8 cellular contexts compared by ENCODE assay signal in genomic region chr1:58904299-58905125, GRCh38.
DNase-seq lines count a peak whose midpoint lies in the region; ATAC-seq, FAIRE-seq and TF ChIP-seq lines count a peak whose summit lies in the region.

No MANE protein-coding gene starts in this region.

- no peak for ATAC-seq in HG03520 (IDR thresholded peaks at IDR 0.05; ENCODE audit: unreplicated experiment)

- no peaks in the 10 kb centered on the region for H3K79me2 ChIP-seq in OCI-LY1 (ENCODE audit: insufficient read depth, low read length)
- no peaks in the 10 kb centered on the region for H3K79me2 ChIP-seq in H1 (ENCODE audit: control insufficient read depth in 1 of 2, insufficient read depth in 2 of 2, low read length in 2 of 2)

- H4K8ac ChIP-seq in H1 (ENCODE audit: extremely low read depth, insufficient read depth, low read length): peak overlapping the region; percentile 92

- no peaks in the 10 kb centered on the region for H3F3A ChIP-seq in OCI-LY1 (ENCODE audit: insufficient read depth, low read length)

- 0 out of 2 replicates have a peak overlapping the region, but pooled peaks have one; percentile 62 for H2BK5ac ChIP-seq in H1 (ENCODE audit: low read depth, low read length)

- H3K18ac ChIP-seq in H1 (ENCODE audit: extremely low read depth, low read length): no peak overlapping the region; the same call in 1 of the 2 replicates

- no peaks in the 10 kb centered on the region for H3K36me3 ChIP-seq in BLaER1 treated with 17β-estradiol and CSF1 and Interleukin-3, amounts not matched to agents 10 nM and 100 nM
- no peaks in the 10 kb centered on the region for H3K36me3 ChIP-seq in OCI-LY1 (ENCODE audit: insufficient read depth, low read length)
- no peaks in the 10 kb centered on the region for H3K36me3 ChIP-seq in H1 (ENCODE audit: control insufficient read depth in 2 of 4, insufficient read depth in 4 of 4, low read length in 3 of 4)
- no peaks in the 10 kb centered on the region for H3K36me3 ChIP-seq in neuron (ENCODE audit: insufficient read depth, low read length)

- H3K79me1 ChIP-seq in H1 (ENCODE audit: low read depth, low read length): no peaks in the 10 kb centered on the region

- no peak for TF ChIP-seq EP300 in H1 (IDR thresholded peaks at IDR 0.05; ENCODE audit: borderline replicate concordance in 1 of 2, low read depth in 2 of 2, low read length in 2 of 2)

- no peak overlapping the region for H3K4ac ChIP-seq in H1 (replicated peaks; ENCODE audit: insufficient read length, low read depth, low read length)

- CTCF ChIA-PET in H1 (lab: Charles Lee; ENCODE audit: partially characterized antibody): no interaction called here

- H3K27ac ChIP-seq in BLaER1 treated with 17β-estradiol and CSF1 and Interleukin-3, amounts not matched to agents 10 nM and 100 nM: peak overlapping the region; percentile 78 to 94 (median 89)
- no peak overlapping the region for H3K27ac ChIP-seq in OCI-LY1 (ENCODE audit: low read depth, low read length, poor library complexity, severe bottlenecking)
- no peak overlapping the region for H3K27ac ChIP-seq in H1 (ENCODE audit: low read depth, low read length)

- FAIRE-seq in H1 (lab: Jason Lieb, UNC) (no peak), GM12892 (lab: Jason Lieb, UNC) (no peak)

- no peaks in the 10 kb centered on the region for H4K20me1 ChIP-seq in BLaER1 treated with 17β-estradiol and CSF1 and Interleukin-3, amounts not matched to agents 10 nM and 100 nM
- H4K20me1 ChIP-seq in OCI-LY1 (ENCODE audit: insufficient read depth, low read length) (no peaks in the 10 kb centered on the region), H1 (replicated peaks in 1 of 2; ENCODE audit: control insufficient read depth in 1 of 2, insufficient read depth in 2 of 2, low read length in 2 of 2) (no peaks in the 10 kb centered on the region)

- H3K14ac ChIP-seq in H1 (ENCODE audit: insufficient read length): no peak overlapping the region

- no peaks in the 10 kb centered on the region; a peak in 1 of 22 replicates for H3K27me3 ChIP-seq in BLaER1 treated with 17β-estradiol and CSF1 and Interleukin-3, amounts not matched to agents 10 nM and 100 nM
- H3K27me3 ChIP-seq in OCI-LY1 (ENCODE audit: insufficient read depth, low read length) (no peaks in the 10 kb centered on the region; the same call in 1 of the 2 replicates), H1 (replicated peaks in 1 of 4; ENCODE audit: control insufficient read depth in 3 of 4, extremely low read depth in 1 of 4, insufficient read depth in 3 of 4, low read length in 3 of 4) (peaks cover 0 to 4% (median 0%) of the 10 kb centered on the region in 4 experiments; a peak in 3 of 7 replicates), neuron (ENCODE audit: insufficient read depth, low read length) (peaks cover 5% of the 10 kb centered on the region)

- H2BK20ac ChIP-seq in H1 (ENCODE audit: low read length): no peak overlapping the region

- H4K91ac ChIP-seq in H1 (replicated peaks; ENCODE audit: insufficient read length, low read length): peak overlapping the region; percentile 15

- no peak overlapping the region for H2AK5ac ChIP-seq in H1 (ENCODE audit: low read depth, low read length)

- 0 out of 2 replicates have a peak overlapping the region, but pooled peaks have one; percentile 40 for H2BK12ac ChIP-seq in H1 (ENCODE audit: low read depth, low read length)

- no peak overlapping the region for H3K56ac ChIP-seq in H1 (replicated peaks; ENCODE audit: insufficient read length, low read depth, low read length)

- TF ChIP-seq RAD21 in H1 (IDR thresholded peaks at IDR 0.05 in 1 of 2, conservative IDR thresholded peaks at IDR 0.05 in 1 of 2; ENCODE audit: low read depth in 2 of 2, low read length in 2 of 2): no peak

- in situ Hi-C loops in ACHN (cut with HindIII; ENCODE audit: low pct_ligation_motif_present, low pct_unique_long_range_greater_than_20kb, low sequenced_read_pairs): no loop called here

- WGBS in H1 (ENCODE audit: extremely low coverage in 1 of 2, insufficient coverage in 1 of 2, insufficient read length in 1 of 2, insufficient replicate concordance in 2 of 2, low coverage in 1 of 2, low lambda C conversion rate in 2 of 2, missing lambda C conversion rate in 1 of 2), 2 experiments: 74 to 100% methylated on average over 2 to 8 of the region's 8 CpGs

- H4K5ac ChIP-seq in H1 (ENCODE audit: insufficient read length, low read depth, low read length): no peak overlapping the region

- no peak overlapping the region for H2BK15ac ChIP-seq in H1 (ENCODE audit: low read length)

- no peaks in the 10 kb centered on the region for H3K9me3 ChIP-seq in BLaER1 treated with 17β-estradiol and CSF1 and Interleukin-3, amounts not matched to agents 10 nM and 100 nM (replicated peaks in 1 of 11)
- H3K9me3 ChIP-seq in OCI-LY1 (ENCODE audit: low read length): no peaks in the 10 kb centered on the region
- no peaks in the 10 kb centered on the region for H3K9me3 ChIP-seq in H1 (ENCODE audit: insufficient read depth in 2 of 2, low read depth in 1 of 2, low read length in 1 of 2)
- H3K9me3 ChIP-seq in neuron (ENCODE audit: low read length): peaks cover 3% of the 10 kb centered on the region

- H2AFZ ChIP-seq in OCI-LY1 (ENCODE audit: low read length) (no peak overlapping the region), H1 (ENCODE audit: low read length) (peak overlapping the region; percentile 90), neuron (ENCODE audit: low read depth, low read length) (no peak overlapping the region)

- no peaks in the 10 kb centered on the region for H3K9me2 ChIP-seq in OCI-LY1 (ENCODE audit: low read depth, low read length)

- peak overlapping the region; percentile 70 to 93 (median 87) for H3K4me2 ChIP-seq in BLaER1 treated with 17β-estradiol and CSF1 and Interleukin-3, amounts not matched to agents 10 nM and 100 nM
- H3K4me2 ChIP-seq in OCI-LY1 (ENCODE audit: low read length) (peak overlapping the region; percentile 53; the same call in 1 of the 2 replicates), H1 (ENCODE audit: insufficient read depth in 1 of 2, low read depth in 2 of 2, low read length in 2 of 2) (peak overlapping the region; percentile 73 to 74)

- POLR2A ChIA-PET in H1 (lab: Charles Lee; ENCODE audit: partially characterized antibody): no interaction called here

- TF ChIP-seq CTCF in OCI-LY1 (IDR thresholded peaks at IDR 0.05; ENCODE audit: low read length) (no peak), H1 (IDR thresholded peaks at IDR 0.05; ENCODE audit: control extremely low read depth in 1 of 3, insufficient read depth in 1 of 3, low read depth in 1 of 3, low read length in 3 of 3) (no peak)

- peaks cover 2% of the 10 kb centered on the region; the same call in 1 of the 2 replicates for H3K23me2 ChIP-seq in H1 (ENCODE audit: low read depth, low read length)

- H3K9ac ChIP-seq in BLaER1 treated with 17β-estradiol and CSF1 and Interleukin-3, amounts not matched to agents 10 nM and 100 nM: peak overlapping the region; percentile 78 to 93 (median 88)
- H3K9ac ChIP-seq in OCI-LY1 (ENCODE audit: low read length): no peak overlapping the region
- peak overlapping the region in 3 of 4 experiments; percentile 54 to 76 (median 65); a peak in 4 of 7 replicates for H3K9ac ChIP-seq in H1 (replicated peaks in 1 of 4; ENCODE audit: extremely low read depth in 1 of 4, low read depth in 3 of 4, low read length in 3 of 4)

- H3K4me3 ChIP-seq in BLaER1 treated with 17β-estradiol and CSF1 and Interleukin-3, amounts not matched to agents 10 nM and 100 nM: peak overlapping the region; percentile 53 to 74 (median 64)
- peak overlapping the region; percentile 52 for H3K4me3 ChIP-seq in OCI-LY1 (ENCODE audit: low read depth, low read length, poor library complexity, severe bottlenecking)
- peak overlapping the region; percentile 48 to 67 (median 48) for H3K4me3 ChIP-seq in H1 (ENCODE audit: extremely low read depth in 1 of 4, insufficient read depth in 2 of 4, low read depth in 3 of 4, low read length in 4 of 4)
- H3K4me3 ChIP-seq in neuron (ENCODE audit: low read length): peak overlapping the region; percentile 32

- H3K23ac ChIP-seq in H1 (ENCODE audit: insufficient read length): no peak overlapping the region

- no peak overlapping the region for H2BK120ac ChIP-seq in H1 (replicated peaks; ENCODE audit: low read depth, low read length)

- TF ChIP-seq POLR2A in H1 (IDR thresholded peaks at IDR 0.05; ENCODE audit: control extremely low read depth in 1 of 2, low read depth in 2 of 2, low read length in 2 of 2) (no peak), GM12892 (IDR thresholded peaks at IDR 0.05; ENCODE audit: low read depth, low read length) (no peak)

- no peak for DNase-seq in H1 (ENCODE audit: low read depth in 1 of 2, low spot score in 2 of 2)
- no peak for DNase-seq in ACHN
- DNase-seq in activated CD4-positive, CD25-positive, alpha-beta regulatory T cell (lab: John Stamatoyannopoulos, UW): no peak
- DNase-seq in GM12892 (ENCODE audit: insufficient read length): no peak

- peaks cover 6 to 66% (median 19%) of the 10 kb centered on the region in 10 experiments; a peak in 17 of 20 replicates for H3K4me1 ChIP-seq in BLaER1 treated with 17β-estradiol and CSF1 and Interleukin-3, amounts not matched to agents 10 nM and 100 nM
- H3K4me1 ChIP-seq in OCI-LY1 (ENCODE audit: insufficient read depth, low read length, severe bottlenecking): peaks cover 6% of the 10 kb centered on the region
- H3K4me1 ChIP-seq in H1 (replicated peaks in 1 of 4; ENCODE audit: control insufficient read depth in 3 of 4, insufficient read depth in 4 of 4, low read length in 3 of 4): peaks cover 0 to 6% (median under 1%) of the 10 kb centered on the region in 4 experiments; a peak in 2 of 7 replicates
- no peaks in the 10 kb centered on the region for H3K4me1 ChIP-seq in neuron (ENCODE audit: insufficient read depth, low read length)

TF ChIP-seq in H1, 55 proteins besides CTCF, POLR2A, EP300 and RAD21:
- TF ChIP-seq KDM1A (IDR thresholded peaks at IDR 0.05; ENCODE audit: borderline replicate concordance, low read length): peak; percentile 94
- no peak for TF ChIP-seq BACH1 (IDR thresholded peaks at IDR 0.05; ENCODE audit: low read length)
- TF ChIP-seq BCL11A (IDR thresholded peaks at IDR 0.05; ENCODE audit: low read depth in 2 of 2, low read length in 2 of 2): no peak
- TF ChIP-seq HDAC2 (IDR thresholded peaks at IDR 0.05; ENCODE audit: borderline replicate concordance in 1 of 2, low read depth in 2 of 2, low read length in 2 of 2): peak in 1 of 2 experiments; percentile 25; a peak in 1 of 4 replicates

Comparison
In these comparisons a context has a peak if more than half of its experiments do, and no peak if none do; other contexts are left out.
1. H3K27ac ChIP-seq: peak in BLaER1 treated with 17β-estradiol and CSF1 and Interleukin-3, amounts not matched to agents 10 nM and 100 nM (11 of 11); none in OCI-LY1 (single experiment) and H1 (single experiment).
2. Peak in every context shown above with its lines, with median percentiles within 50 percentile points of each other: H3K4me2 ChIP-seq and H3K4me3 ChIP-seq.